In genomic region chr12:29148958-29149690, GRCh38 we compare ENCODE assay signal across 8 cellular contexts. TPM values are rescaled to one million over a fixed set of nuclear protein-coding genes. Genes with fewer than 3 reads are reported as not detected.
A peak's percentile ranks its signal among the peaks of the same experiment; 100 is the strongest.
DNase-seq lines count a peak whose midpoint lies in the region; ATAC-seq, FAIRE-seq and TF ChIP-seq lines count a peak whose summit lies in the region.

Gene FAR2, plus strand, starts transcription at chr12:29149278. Its CDS starts 121,172 bp downstream, at chr12:29270450.

- FAIRE-seq in urothelium cell line (lab: Jason Lieb, UNC) = no peak

- H3K9me3 Mint-ChIP-seq in activated naive CD8-positive, alpha-beta T cell (ENCODE audit: low read depth) = no peaks in the 10 kb centered on the region
- no peaks in the 10 kb centered on the region for H3K9me3 Mint-ChIP-seq in osteocyte (ENCODE audit: unreplicated experiment)

- in situ Hi-C loops in SK-MEL-5 (cut with HindIII; ENCODE audit: low pct_unique_long_range_greater_than_20kb, low sequenced_read_pairs) = no loop called here

- intact Hi-C loops in Right ventricle myocardium inferior (cut with DNase I) = loop anchor here (10.0 kb wide), 1 partner anchor 96 kb away; no protein-coding TSS in a partner anchor

- peak; percentile 72 for DNase-seq in NK-92 treated with Interleukin-12 subunit alpha and Interleukin-12 subunit beta, amount 100 ng/mL, for 24 hours (lab: John Stamatoyannopoulos, UW)
- no peak for DNase-seq in NK-92 (lab: John Stamatoyannopoulos, UW; ENCODE audit: unreplicated experiment)
- DNase-seq in SK-MEL-5 (ENCODE audit: low read depth, low spot score) = peak; percentile 25
- DNase-seq in Right ventricle myocardium inferior (ENCODE audit: missing footprints) = peak; percentile 78
- peak; percentile 86 for DNase-seq in osteocyte (ENCODE audit: extremely low spot score, unreplicated experiment)
- DNase-seq in urothelium cell line (ENCODE audit: low spot score) = peak; percentile 24

- peak within 1 kb of the TSS; percentile 76 for H3K27ac Mint-ChIP-seq in activated naive CD8-positive, alpha-beta T cell
- H3K27ac Mint-ChIP-seq in osteocyte (ENCODE audit: unreplicated experiment) = peak within 1 kb of the TSS; percentile 97

- TF ChIP-seq CTCF in osteocyte (IDR thresholded peaks at IDR 0.05) = no peak

- H3K4me1 Mint-ChIP-seq in activated naive CD8-positive, alpha-beta T cell (ENCODE audit: low read depth) = peaks cover 10% of the 10 kb centered on the region
- H3K4me1 Mint-ChIP-seq in osteocyte (ENCODE audit: unreplicated experiment) = peaks cover 52% of the 10 kb centered on the region

- H3K4me3 Mint-ChIP-seq in activated naive CD8-positive, alpha-beta T cell = peak within 1 kb of the TSS; percentile 89
- H3K4me3 Mint-ChIP-seq in osteocyte (ENCODE audit: unreplicated experiment) = peak within 1 kb of the TSS; percentile 91

- peak; percentile 38 for ATAC-seq in HG03135 (IDR thresholded peaks at IDR 0.05; ENCODE audit: unreplicated experiment)
- peak; percentile 77 for ATAC-seq in Right ventricle myocardium inferior

- peaks cover 5% of the 10 kb centered on the region for H3K27me3 Mint-ChIP-seq in activated naive CD8-positive, alpha-beta T cell
- H3K27me3 Mint-ChIP-seq in osteocyte (ENCODE audit: unreplicated experiment) = no peaks in the 10 kb centered on the region

- H3K36me3 Mint-ChIP-seq in activated naive CD8-positive, alpha-beta T cell = no peaks in the 10 kb centered on the region
- peaks cover 3% of the 10 kb centered on the region for H3K36me3 Mint-ChIP-seq in osteocyte (ENCODE audit: unreplicated experiment)

RNA-seq across cellular contexts. Expression of gene FAR2, which starts in this region (rescaled TPM):
- 3.0 and 6.0 TPM in 2 replicates for total RNA-seq in SK-MEL-5 (2014; rRNA removed; shearing (Covaris generic))
- 3.3 and 3.6 TPM in 2 replicates for polyA plus RNA-seq in SK-MEL-5 (2015; cell fraction: cytosol; rRNA removed)
- polyA plus RNA-seq in SK-MEL-5 (2015; cell fraction: nucleus; rRNA removed) = 3.8 and 5.4 TPM in 2 replicates
- total RNA-seq in Right ventricle myocardium inferior (4.1 TPM), osteocyte (34.4 and 37.1 TPM in 2 replicates)
